Comparison of ENCODE assay signal across 9 cellular contexts in genomic region chr20:37627060-37627766, GRCh38.
DNase-seq lines count a peak whose midpoint lies in the region; ATAC-seq and TF ChIP-seq lines count a peak whose summit lies in the region.
"Had no signal": no experiment of that assay in that cellular context is flagged by ENCODE, and none has a peak within 500 bp of the region (broad histone marks: within the 10 kb centered on the region; RNA-seq: fewer than 3 reads in every experiment).

No MANE protein-coding gene starts in this region.

- H3K36me3 ChIP-seq in SK-N-SH (replicated peaks in 1 of 2; ENCODE audit: control insufficient read depth in 1 of 2, insufficient read depth in 2 of 2, low read length in 1 of 2) = no peaks in the 10 kb centered on the region

- H3K9me2 ChIP-seq in SK-N-SH = no peaks in the 10 kb centered on the region

- no peaks in the 10 kb centered on the region for H4K20me1 ChIP-seq in SK-N-SH (ENCODE audit: insufficient read depth)

- TF ChIP-seq EP300 in SK-N-SH (IDR thresholded peaks at IDR 0.05; ENCODE audit: borderline replicate concordance in 1 of 2, low read depth in 1 of 2, low read length in 1 of 2) = 0 out of 4 replicates have a peak, but pooled peaks of 1 of the 2 experiments have one; percentile 24

- H3K4me3 ChIP-seq in SK-N-SH (ENCODE audit: low read depth in 2 of 2, low read length in 1 of 2) = no peak overlapping the region

- TF ChIP-seq RAD21 in SK-N-SH (IDR thresholded peaks at IDR 0.05; ENCODE audit: low read length) = no peak

- peaks cover 0 to 14% of the 10 kb centered on the region in 2 experiments; a peak in 2 of 4 replicates for H3K4me1 ChIP-seq in SK-N-SH (ENCODE audit: control insufficient read depth in 1 of 2, insufficient read depth in 2 of 2, low read depth in 1 of 2, low read length in 1 of 2)

- TF ChIP-seq CTCF in SK-N-SH (IDR thresholded peaks at IDR 0.05) = no peak

- H3K27ac ChIP-seq in SK-N-SH (ENCODE audit: low read depth in 2 of 2, low read length in 1 of 2) = no peak overlapping the region; a peak in 1 of 4 replicates

- peaks cover 8% of the 10 kb centered on the region; the same call in 1 of the 2 replicates for H3K27me3 ChIP-seq in SK-N-SH (ENCODE audit: insufficient read depth)

- no peak overlapping the region for H2AFZ ChIP-seq in SK-N-SH (ENCODE audit: low read depth)

- ATAC-seq in Right ventricle myocardium inferior (peak; percentile 46), HG03460 (IDR thresholded peaks at IDR 0.05; ENCODE audit: unreplicated experiment) (no peak)
- ATAC-seq: CD8-positive, alpha-beta T cell had no signal

- WGBS in SK-N-SH (ENCODE audit: low lambda C conversion rate) = 10% methylated on average over 14 of the region's 15 CpGs

- DNase-seq in Right ventricle myocardium inferior (ENCODE audit: missing footprints) = no peak
- DNase-seq in cardiac septum (ENCODE audit: low spot score) = no peak
- DNase-seq in SK-N-SH = no peak
- peak; percentile 44 for DNase-seq in epidermal melanocyte (ENCODE audit: insufficient read length, low spot score)
- DNase-seq in non-pigmented ciliary epithelial cell (ENCODE audit: low read depth) = peak; percentile 24
- DNase-seq in central memory CD4-positive, alpha-beta T cell = no peak
- DNase-seq in mesenteric fat pad (ENCODE audit: low spot score) = no peak

- intact Hi-C loops in Right ventricle myocardium inferior (cut with DNase I) = no loop called here
- intact Hi-C loops in cardiac septum (cut with DNase I) = no loop called here

- H3K79me2 ChIP-seq in SK-N-SH (ENCODE audit: insufficient read depth) = no peaks in the 10 kb centered on the region

- POLR2A ChIA-PET in SK-N-SH (lab: Yijun Ruan, JAX) = no interaction called here

- no peaks in the 10 kb centered on the region for H3K9me3 ChIP-seq in SK-N-SH

- CTCF ChIA-PET in SK-N-SH (lab: Yijun Ruan, JAX) = interaction anchor here (2.4 to 3.2 kb wide), 2 partner anchors 11 to 62 kb away, joined by 9 to 17 read pairs; no protein-coding TSS in a partner anchor

- no peak overlapping the region for H3K4me2 ChIP-seq in SK-N-SH

- H3F3A ChIP-seq in SK-N-SH (replicated peaks; ENCODE audit: insufficient read depth) = no peaks in the 10 kb centered on the region

- no peak overlapping the region for H3K9ac ChIP-seq in SK-N-SH

TF ChIP-seq in SK-N-SH, 30 proteins besides CTCF, POLR2A, EP300 and RAD21:
- TF ChIP-seq FOSL2 (IDR thresholded peaks at IDR 0.05; ENCODE audit: borderline replicate concordance, low read depth) (no peak), MEF2A (IDR thresholded peaks at IDR 0.05; ENCODE audit: borderline replicate concordance, low read depth) (no peak), RCOR1 (IDR thresholded peaks at IDR 0.05; ENCODE audit: low read length) (peak; percentile 84), YY1 (IDR thresholded peaks at IDR 0.05; ENCODE audit: low read depth) (no peak), REST (IDR thresholded peaks at IDR 0.05; ENCODE audit: low read depth, low read length) (peak; percentile 100), CHD2 (IDR thresholded peaks at IDR 0.05; ENCODE audit: low read length, partially characterized antibody) (no peak)
- TF ChIP-seq, protein P1, sequence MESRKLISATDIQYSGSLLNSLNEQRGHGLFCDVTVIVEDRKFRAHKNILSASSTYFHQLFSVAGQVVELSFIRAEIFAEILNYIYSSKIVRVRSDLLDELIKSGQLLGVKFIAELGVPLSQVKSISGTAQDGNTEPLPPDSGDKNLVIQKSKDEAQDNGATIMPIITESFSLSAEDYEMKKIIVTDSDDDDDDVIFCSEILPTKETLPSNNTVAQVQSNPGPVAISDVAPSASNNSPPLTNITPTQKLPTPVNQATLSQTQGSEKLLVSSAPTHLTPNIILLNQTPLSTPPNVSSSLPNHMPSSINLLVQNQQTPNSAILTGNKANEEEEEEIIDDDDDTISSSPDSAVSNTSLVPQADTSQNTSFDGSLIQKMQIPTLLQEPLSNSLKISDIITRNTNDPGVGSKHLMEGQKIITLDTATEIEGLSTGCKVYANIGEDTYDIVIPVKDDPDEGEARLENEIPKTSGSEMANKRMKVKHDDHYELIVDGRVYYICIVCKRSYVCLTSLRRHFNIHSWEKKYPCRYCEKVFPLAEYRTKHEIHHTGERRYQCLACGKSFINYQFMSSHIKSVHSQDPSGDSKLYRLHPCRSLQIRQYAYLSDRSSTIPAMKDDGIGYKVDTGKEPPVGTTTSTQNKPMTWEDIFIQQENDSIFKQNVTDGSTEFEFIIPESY (IDR thresholded peaks at IDR 0.05; ENCODE audit: borderline replicate concordance, low read depth) = no peak

Comparison
In these comparisons a context has a peak if more than half of its experiments do, and no peak if none do; other contexts are left out.
1. DNase-seq: peak in epidermal melanocyte (single experiment) and non-pigmented ciliary epithelial cell (single experiment); none in Right ventricle myocardium inferior (single experiment), cardiac septum (single experiment), SK-N-SH (single experiment), central memory CD4-positive, alpha-beta T cell (single experiment) and mesenteric fat pad (single experiment).